In the genomic region with DNA sequence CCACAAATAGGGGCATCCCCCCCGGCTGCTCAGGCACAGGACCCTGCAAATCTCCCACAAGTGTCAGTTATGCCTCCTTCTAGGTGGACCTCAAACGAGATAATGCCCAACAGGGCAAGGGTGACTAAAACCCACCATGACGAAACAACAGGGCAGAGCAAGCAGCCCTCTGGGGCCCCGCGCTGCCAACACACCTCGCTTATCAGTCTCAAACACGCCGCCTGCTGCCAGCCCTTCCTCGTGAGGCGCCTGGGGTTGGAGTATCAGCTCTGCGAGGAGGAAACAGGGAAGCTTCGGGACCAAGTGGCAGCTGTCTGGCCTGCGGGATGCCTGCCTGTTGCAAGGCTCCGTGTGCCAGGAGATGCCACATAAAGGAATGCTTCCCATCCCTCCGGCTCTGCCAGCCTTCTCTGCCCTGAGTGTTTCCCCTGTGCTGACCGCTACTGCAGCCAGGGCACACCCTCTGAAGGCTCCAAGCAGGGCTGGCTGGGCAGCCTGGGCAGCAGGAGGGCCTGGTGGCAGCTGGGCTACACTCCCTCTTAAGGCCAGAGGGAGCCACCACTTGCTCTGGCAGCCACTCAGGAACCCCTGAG, we compare ENCODE assay signal across 14 cellular contexts. TPM values are rescaled to one million over a fixed set of nuclear protein-coding genes. Genes with fewer than 3 reads are reported as not detected.
A peak's percentile ranks its signal among the peaks of the same experiment; 100 is the strongest.
DNase-seq lines count a peak whose midpoint lies in the region; ATAC-seq lines count a peak whose summit lies in the region.
"Had no signal": no experiment of that assay in that cellular context is flagged by ENCODE, and none has a peak within 500 bp of the region (broad histone marks: within the 10 kb centered on the region; RNA-seq: fewer than 3 reads in every experiment).

No MANE protein-coding gene starts in this region.

- no peak overlapping the region for H3K4me3 Mint-ChIP-seq in activated T-cell treated with anti-CD3 and anti-CD28 coated beads, Interleukin-2, amount 50 U/mL, for 4 hours
- H3K4me3 Mint-ChIP-seq: CD4-positive, CD25-positive, alpha-beta regulatory T cell; T-cell had no signal

- DNase-seq in HT-29 (ENCODE audit: low spot score): peak; percentile 72
- DNase-seq in cerebellum (ENCODE audit: low spot score): peak; percentile 94
- DNase-seq in left colon: peak; percentile 69 to 75
- DNase-seq in substantia nigra (lab: John Stamatoyannopoulos, UW): peak in 34 of 49 donors; percentile 31 to 79 (median 55)
- DNase-seq in NCI-H2081 treated with DMSO at 0.1 percent for 48 hours (lab: John Stamatoyannopoulos, UW): no peak
- no peak for DNase-seq in NCI-H2107 treated with DMSO at 0.1 percent for 48 hours (lab: John Stamatoyannopoulos, UW; ENCODE audit: unreplicated experiment)
- no peak for DNase-seq in activated T-cell treated with anti-CD3 and anti-CD28 coated beads, Interleukin-2, amount 50 U/mL, for 4 hours
- DNase-seq: activated CD4-positive, alpha-beta T cell treated with anti-CD3 and anti-CD28 coated beads, Interleukin-2, amount 50 U/mL, for 4 hours; activated naive CD4-positive, alpha-beta T cell treated with Interleukin-2 at 50 U/mL for 16 hours; CD4-positive, CD25-positive, alpha-beta regulatory T cell; NCI-H1930; occipital lobe; T-cell had no signal

- no peaks in the 10 kb centered on the region for H3K27me3 Mint-ChIP-seq in activated T-cell treated with anti-CD3 and anti-CD28 coated beads, Interleukin-2, amount 50 U/mL, for 4 hours (ENCODE audit: low read depth)
- H3K27me3 Mint-ChIP-seq: CD4-positive, CD25-positive, alpha-beta regulatory T cell; T-cell had no signal

- H3K9me3 Mint-ChIP-seq in activated T-cell treated with anti-CD3 and anti-CD28 coated beads, Interleukin-2, amount 50 U/mL, for 4 hours: no peaks in the 10 kb centered on the region
- H3K9me3 Mint-ChIP-seq: CD4-positive, CD25-positive, alpha-beta regulatory T cell; T-cell had no signal

- H3K36me3 Mint-ChIP-seq in activated T-cell treated with anti-CD3 and anti-CD28 coated beads, Interleukin-2, amount 50 U/mL, for 4 hours (ENCODE audit: insufficient read depth): no peaks in the 10 kb centered on the region
- H3K36me3 Mint-ChIP-seq: CD4-positive, CD25-positive, alpha-beta regulatory T cell had no signal

- peak overlapping the region; percentile 100 for H3K27ac ChIP-seq in substantia nigra (ENCODE audit: low read depth, low read length, poor library complexity, severe bottlenecking)

- peaks cover 9% of the 10 kb centered on the region for H3K4me1 Mint-ChIP-seq in activated T-cell treated with anti-CD3 and anti-CD28 coated beads, Interleukin-2, amount 50 U/mL, for 4 hours (ENCODE audit: low read depth)

- intact Hi-C loops in left colon (cut with DNase I, micrococcal nuclease): loop anchor here in 1 of 2 donors (2.0 kb wide), 1 partner anchor 111 kb away; no protein-coding TSS in a partner anchor

- ATAC-seq in left colon (peak; percentile 51), esophagus mucosa (no peak)
- no peak for ATAC-seq in activated T-cell treated with anti-CD3 and anti-CD28 coated beads, Interleukin-2, amount 50 U/mL, for 4 hours
- ATAC-seq: T-cell had no signal

RNA-seq across cellular contexts. Expression of gene SMIM5, which starts 2.5 kb away (rescaled TPM):
- total RNA-seq in HT-29 (2014; rRNA removed; shearing (Covaris generic)): 16.4 and 16.7 TPM in 2 replicates
- total RNA-seq in cerebellum (0.27 TPM), left colon (10 to 100 TPM; 15.4 to 28.3 TPM), esophagus mucosa (10.1 TPM)
- total RNA-seq in activated T-cell treated with anti-CD3 and anti-CD28 coated beads, Interleukin-2, amount 50 U/mL, for 4 hours: under 1 TPM in 1 of 3 donors, not detected in 2; 0.24 TPM

RNA-seq across cellular contexts. Expression of gene RECQL5, which starts 31.2 kb away (rescaled TPM):
- 56.7 and 64.6 TPM in 2 replicates for total RNA-seq in HT-29 (2014; rRNA removed; shearing (Covaris generic))
- total RNA-seq in cerebellum (14.1 TPM), left colon (10 to 100 TPM; 23.2 to 27.0 TPM), esophagus mucosa (36.6 TPM)
- total RNA-seq in activated T-cell treated with anti-CD3 and anti-CD28 coated beads, Interleukin-2, amount 50 U/mL, for 4 hours: 10 to 100 TPM; 20.7 to 26.1 (median 21.8) TPM

RNA-seq across cellular contexts. Expression of gene SAP30BP, which starts 31.4 kb away (rescaled TPM):
- total RNA-seq in HT-29 (2014; rRNA removed; shearing (Covaris generic)): 53.8 and 56.1 TPM in 2 replicates
- total RNA-seq in cerebellum (39.2 TPM), left colon (10 to 100 TPM; 72.1 to 72.5 TPM), esophagus mucosa (46.3 TPM)
- total RNA-seq in activated T-cell treated with anti-CD3 and anti-CD28 coated beads, Interleukin-2, amount 50 U/mL, for 4 hours: 100 to 1,000 TPM; 115 to 124 (median 119) TPM

RNA-seq across cellular contexts. Expression of gene MYO15B, which starts 48.1 kb away (rescaled TPM):
- total RNA-seq in HT-29 (2014; rRNA removed; shearing (Covaris generic)): 29.0 and 36.8 TPM in 2 replicates
- total RNA-seq in cerebellum (28.0 TPM), left colon (100 to 1,000 TPM; 575 to 676 TPM), esophagus mucosa (15.6 TPM)
- 10 to 100 TPM in 2 of 3 donors, 1 to 10 TPM in 1; 9.3 to 29.6 (median 14.0) TPM for total RNA-seq in activated T-cell treated with anti-CD3 and anti-CD28 coated beads, Interleukin-2, amount 50 U/mL, for 4 hours

Comparison
In these comparisons a context has a peak if more than half of its experiments do, and no peak if none do; other contexts are left out.
1. DNase-seq: peak in HT-29 (single experiment), cerebellum (single experiment), left colon (2 of 2) and substantia nigra (34 of 49); none in NCI-H2081 treated with DMSO at 0.1 percent for 48 hours (single experiment), NCI-H2107 treated with DMSO at 0.1 percent for 48 hours (single experiment) and activated T-cell treated with anti-CD3 and anti-CD28 coated beads, Interleukin-2, amount 50 U/mL, for 4 hours (single experiment).